Comparison of ENCODE assay signal across 15 cellular contexts in genomic region chr7:102028206-102028826, GRCh38.
DNase-seq lines count a peak whose midpoint lies in the region; ATAC-seq and TF ChIP-seq lines count a peak whose summit lies in the region.
"Had no signal": no experiment of that assay in that cellular context is flagged by ENCODE, and none has a peak within 500 bp of the region (broad histone marks: within the 10 kb centered on the region; RNA-seq: fewer than 3 reads in every experiment).

No MANE protein-coding gene starts in this region.

- no peak overlapping the region for H3K4me3 Mint-ChIP-seq in central memory CD8-positive, alpha-beta T cell
- H3K4me3 Mint-ChIP-seq in stimulated activated memory B cell treated with anti-CD40 and anti-IgM and Interleukin-4, amounts not matched to agents 10 μg/mL and 1 μg/mL and 100 μg/mL, for 72 hours, result no peak overlapping the region
- H3K4me3 Mint-ChIP-seq: T-helper 1 cell treated with Interleukin-12 subunit alpha and Interleukin-12 subunit beta and Interleukin-4 antibody, amounts not matched to agents 30 μg/mL and 1 μg/mL, for 36 hours had no signal

- no peak for TF ChIP-seq POLR2A in suprapubic skin (IDR thresholded peaks at IDR 0.05)

- no peaks in the 10 kb centered on the region for H3K9me3 ChIP-seq in suprapubic skin
- H3K9me3 ChIP-seq: heart left ventricle, psoas muscle had no signal

- 92% methylated on average over 17 of the region's 18 CpGs for WGBS in suprapubic skin

- ATAC-seq in Right ventricle myocardium superior (ENCODE audit: poor library complexity) (no peak), GM19395 (IDR thresholded peaks at IDR 0.05; ENCODE audit: unreplicated experiment) (no peak)
- ATAC-seq in central memory CD8-positive, alpha-beta T cell (replicated peaks; ENCODE audit: extremely low read depth, poor library complexity, severe bottlenecking), result peak; percentile 14
- ATAC-seq in stimulated activated memory B cell treated with anti-CD40 and anti-IgM and Interleukin-4, amounts not matched to agents 10 μg/mL and 1 μg/mL and 100 μg/mL, for 72 hours, result peak; percentile 39
- ATAC-seq: heart left ventricle, psoas muscle had no signal

- H3K4me1 ChIP-seq in suprapubic skin, result no peaks in the 10 kb centered on the region
- H3K4me1 ChIP-seq: psoas muscle had no signal

- intact Hi-C loops in cardiac septum (cut with DNase I), result no loop called here
- intact Hi-C loops in Right ventricle myocardium superior (cut with DNase I), result no loop called here

- H3K27ac ChIP-seq in suprapubic skin, result no peak overlapping the region
- H3K27ac ChIP-seq: heart left ventricle, psoas muscle had no signal

- peaks cover 8% of the 10 kb centered on the region for H3K4me1 Mint-ChIP-seq in central memory CD8-positive, alpha-beta T cell
- H3K4me1 Mint-ChIP-seq in stimulated activated memory B cell treated with anti-CD40 and anti-IgM and Interleukin-4, amounts not matched to agents 10 μg/mL and 1 μg/mL and 100 μg/mL, for 72 hours, result peaks cover 6% of the 10 kb centered on the region

- TF ChIP-seq EP300 in suprapubic skin (IDR thresholded peaks at IDR 0.05), result no peak

- no peak for TF ChIP-seq CTCF in suprapubic skin (IDR thresholded peaks at IDR 0.05)

- no peaks in the 10 kb centered on the region for H3K27me3 ChIP-seq in suprapubic skin
- H3K27me3 ChIP-seq: heart left ventricle had no signal

- H3K36me3 Mint-ChIP-seq in central memory CD8-positive, alpha-beta T cell (ENCODE audit: insufficient read depth), result peaks cover 9% of the 10 kb centered on the region
- H3K36me3 Mint-ChIP-seq in stimulated activated memory B cell treated with anti-CD40 and anti-IgM and Interleukin-4, amounts not matched to agents 10 μg/mL and 1 μg/mL and 100 μg/mL, for 72 hours, result peaks cover 24% of the 10 kb centered on the region

- no peaks in the 10 kb centered on the region for H3K27me3 Mint-ChIP-seq in central memory CD8-positive, alpha-beta T cell
- H3K27me3 Mint-ChIP-seq in stimulated activated memory B cell treated with anti-CD40 and anti-IgM and Interleukin-4, amounts not matched to agents 10 μg/mL and 1 μg/mL and 100 μg/mL, for 72 hours, result no peaks in the 10 kb centered on the region

- DNase-seq in cardiac septum (ENCODE audit: low spot score) (peak; percentile 76), Right ventricle myocardium superior (no peak), NCI-H2171 (lab: John Stamatoyannopoulos, UW) (peak; percentile 23), activated gamma-delta T cell (lab: John Stamatoyannopoulos, UW) (no peak), suprapubic skin (ENCODE audit: low spot score in 2 of 2) (no peak)
- DNase-seq in central memory CD8-positive, alpha-beta T cell (ENCODE audit: low spot score in 2 of 2), result no peak
- DNase-seq: activated naive CD4-positive, alpha-beta T cell treated with Interleukin-2 at 50 U/mL for 16 hours; IMR-90; NCI-H1436 treated with DMSO at 0.1 percent for 48 hours; NCI-H69; psoas muscle had no signal

- H3K9me3 Mint-ChIP-seq in central memory CD8-positive, alpha-beta T cell, result no peaks in the 10 kb centered on the region
- no peaks in the 10 kb centered on the region for H3K9me3 Mint-ChIP-seq in stimulated activated memory B cell treated with anti-CD40 and anti-IgM and Interleukin-4, amounts not matched to agents 10 μg/mL and 1 μg/mL and 100 μg/mL, for 72 hours
- H3K9me3 Mint-ChIP-seq: T-helper 1 cell treated with Interleukin-12 subunit alpha and Interleukin-12 subunit beta and Interleukin-4 antibody, amounts not matched to agents 30 μg/mL and 1 μg/mL, for 36 hours had no signal

- H3K27ac Mint-ChIP-seq in central memory CD8-positive, alpha-beta T cell (ENCODE audit: low read depth), result no peak overlapping the region
- H3K27ac Mint-ChIP-seq in stimulated activated memory B cell treated with anti-CD40 and anti-IgM and Interleukin-4, amounts not matched to agents 10 μg/mL and 1 μg/mL and 100 μg/mL, for 72 hours, result no peak overlapping the region
- H3K27ac Mint-ChIP-seq: T-helper 1 cell treated with Interleukin-12 subunit alpha and Interleukin-12 subunit beta and Interleukin-4 antibody, amounts not matched to agents 30 μg/mL and 1 μg/mL, for 36 hours had no signal

- H3K36me3 ChIP-seq in suprapubic skin, result peaks cover 12% of the 10 kb centered on the region

- no peak overlapping the region for H3K4me3 ChIP-seq in suprapubic skin
- H3K4me3 ChIP-seq: heart left ventricle, psoas muscle had no signal

Comparison
In these comparisons a context has a peak if more than half of its experiments do, and no peak if none do; other contexts are left out.
1. DNase-seq: peak in cardiac septum (single experiment) and NCI-H2171 (single experiment); none in Right ventricle myocardium superior (single experiment), central memory CD8-positive, alpha-beta T cell (0 of 2), activated gamma-delta T cell (single experiment) and suprapubic skin (0 of 2).
2. ATAC-seq: peak in central memory CD8-positive, alpha-beta T cell (single experiment) and stimulated activated memory B cell treated with anti-CD40 and anti-IgM and Interleukin-4, amounts not matched to agents 10 μg/mL and 1 μg/mL and 100 μg/mL, for 72 hours (single experiment); none in Right ventricle myocardium superior (single experiment) and GM19395 (single experiment).